Comparison of ENCODE assay signal across 22 cellular contexts in the genomic region with DNA sequence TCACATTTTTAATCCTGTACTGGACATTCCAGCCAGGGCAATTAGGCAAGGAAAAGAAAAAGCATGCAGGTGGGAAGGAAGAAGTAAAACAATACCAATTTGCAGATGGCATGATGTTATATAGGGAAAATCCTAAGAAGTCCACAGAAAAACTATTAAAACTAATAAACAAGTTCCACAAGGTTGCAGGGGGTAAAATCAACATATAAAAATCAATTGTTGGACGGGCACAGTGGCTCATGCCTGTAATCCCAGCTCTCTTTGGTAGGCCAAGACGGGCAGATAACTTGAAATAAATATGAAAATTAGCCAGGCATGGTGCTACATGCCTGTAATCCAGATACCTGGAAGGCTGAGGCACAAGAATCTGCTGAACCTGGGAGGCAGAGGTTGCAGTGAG. TPM values are rescaled to one million over a fixed set of nuclear protein-coding genes. Genes with fewer than 3 reads are reported as not detected.
DNase-seq lines count a peak whose midpoint lies in the region; ATAC-seq, FAIRE-seq and TF ChIP-seq lines count a peak whose summit lies in the region.
"Had no signal": no experiment of that assay in that cellular context is flagged by ENCODE, and none has a peak within 500 bp of the region (broad histone marks: within the 10 kb centered on the region; RNA-seq: fewer than 3 reads in every experiment).

No MANE protein-coding gene starts in this region.

- peaks cover 27% of the 10 kb centered on the region for H4K20me1 ChIP-seq in HepG2 (ENCODE audit: insufficient read depth, low read length)

- peaks cover 16% of the 10 kb centered on the region for H3K36me3 Mint-ChIP-seq in T-helper 17 cell (ENCODE audit: low read depth)

- peaks cover 18% of the 10 kb centered on the region for H3K79me2 ChIP-seq in HepG2 (ENCODE audit: insufficient read depth, low read length)

- no peak for ATAC-seq in T-helper 17 cell
- peak; percentile 4; the same call in 1 of the 3 replicates for ATAC-seq in HepG2
- no peak for ATAC-seq in HG02759 (IDR thresholded peaks at IDR 0.05; ENCODE audit: unreplicated experiment)
- ATAC-seq: A549; CD8-positive, alpha-beta T cell; GM12878 had no signal

- intact Hi-C loops in HepG2 (cut with micrococcal nuclease; ENCODE audit: unreplicated experiment) = no loop called here

- no peak for FAIRE-seq in HepG2 (lab: Jason Lieb, UNC)
- FAIRE-seq: A549, GM12878, GM19239, H1 had no signal

- H3K4me3 Mint-ChIP-seq in T-helper 17 cell = no peak overlapping the region
- H3K4me3 Mint-ChIP-seq: CD4-positive, CD25-positive, alpha-beta regulatory T cell; CD8-positive, alpha-beta T cell had no signal

- DNase-seq in T-helper 17 cell (no peak), HepG2 (ENCODE audit: low spot score) (no peak), NCI-H2081 treated with DMSO at 0.1 percent for 48 hours (lab: John Stamatoyannopoulos, UW) (no peak), G401 (ENCODE audit: low spot score) (no peak)
- DNase-seq: 8988T; ACHN; C1 segment of cervical spinal cord; Caco-2; CD4-positive, CD25-positive, alpha-beta regulatory T cell; CD8-positive, alpha-beta T cell; DMS153; DND-41; GDM1; GM23248; H7; HCEC 1CT had no signal

- H3K4me1 ChIP-seq in HepG2 (ENCODE audit: insufficient read depth, low read length) = peaks cover 23% of the 10 kb centered on the region
- H3K4me1 ChIP-seq: A549 had no signal

- H3K27me3 ChIP-seq in HepG2 (ENCODE audit: control insufficient read depth in 1 of 2, insufficient read depth in 2 of 2, low read length in 2 of 2) = no peaks in the 10 kb centered on the region

- peak overlapping the region; percentile 68 for H3K27ac Mint-ChIP-seq in T-helper 17 cell
- H3K27ac Mint-ChIP-seq: CD8-positive, alpha-beta T cell had no signal

- H2AFZ ChIP-seq in HepG2 (ENCODE audit: low read length) = no peak overlapping the region
- H2AFZ ChIP-seq: GM23248 had no signal

- TF ChIP-seq CTCF in 22Rv1 (IDR thresholded peaks at IDR 0.05) (no peak), HepG2 (CRISPR knock-in tag; IDR thresholded peaks at IDR 0.05) (no peak)

- no peak for TF ChIP-seq EP300 in HepG2 (IDR thresholded peaks at IDR 0.05; ENCODE audit: low read depth in 2 of 2, low read length in 2 of 2)
- TF ChIP-seq EP300 in HepG2 (CRISPR knock-in tag; IDR thresholded peaks at IDR 0.05; ENCODE audit: borderline replicate concordance) = no peak

- 98% methylated on average over 2 of the region's 2 CpGs for WGBS in HepG2 (ENCODE audit: low lambda C conversion rate)

- no peak for TF ChIP-seq POLR2A in HepG2 (IDR thresholded peaks at IDR 0.05; ENCODE audit: insufficient read depth in 1 of 2, low read depth in 2 of 2, low read length in 2 of 2)

- H3K4me1 Mint-ChIP-seq in T-helper 17 cell = peaks cover 13% of the 10 kb centered on the region

- H3K4me3 ChIP-seq in HepG2 (replicated peaks in 1 of 3; ENCODE audit: insufficient read depth in 1 of 3, low read depth in 2 of 3, low read length in 3 of 3) = no peak overlapping the region
- H3K4me3 ChIP-seq: A549, GM12878, GM23248 had no signal

- H3K27ac ChIP-seq in 22Rv1 (peak overlapping the region; percentile 32), HepG2 (ENCODE audit: extremely low read length, insufficient read depth, low read length) (no peak overlapping the region)
- H3K27ac ChIP-seq: A549, GM23248 had no signal

- no peaks in the 10 kb centered on the region for H3K27me3 Mint-ChIP-seq in T-helper 17 cell
- H3K27me3 Mint-ChIP-seq: CD4-positive, CD25-positive, alpha-beta regulatory T cell had no signal

- TF ChIP-seq RAD21 in HepG2 (CRISPR knock-in tag; IDR thresholded peaks at IDR 0.05) = no peak

- peaks cover 37 to 91% of the 10 kb centered on the region in 2 experiments for H3K36me3 ChIP-seq in HepG2 (replicated peaks in 1 of 2; ENCODE audit: control insufficient read depth in 1 of 2, insufficient read depth in 2 of 2, low read length in 2 of 2)

- no peaks in the 10 kb centered on the region for H3K9me3 ChIP-seq in T-helper 17 cell (ENCODE audit: control insufficient read depth, low read length, poor library complexity, severe bottlenecking)
- H3K9me3 ChIP-seq in HepG2 (ENCODE audit: low read length) = no peaks in the 10 kb centered on the region
- H3K9me3 ChIP-seq: A549, Caco-2 had no signal

- H3K4me2 ChIP-seq in HepG2 (ENCODE audit: low read depth, low read length) = no peak overlapping the region
- H3K4me2 ChIP-seq: A549 had no signal

- in situ Hi-C loops in HepG2 (cut with HindIII; ENCODE audit: extremely low pct_ligation_motif_present, low pct_unique_long_range_greater_than_20kb) = no loop called here
- in situ Hi-C loops in G401 (cut with HindIII; ENCODE audit: low sequenced_read_pairs) = no loop called here

- no TSS peak for BruUV-seq in HepG2 (replicated peaks; lab: Mats Ljungman, UMichigan)

- CTCF ChIA-PET in HepG2 (lab: Yijun Ruan, JAX; ENCODE audit: low intra/inter-chr PET ratio, low total read pairs) = no interaction called here

- POLR2A ChIA-PET in HepG2 (lab: Yijun Ruan, JAX) = interaction anchor here (1.1 to 1.2 kb wide), 2 partner anchors 32 to 54 kb away, joined by 3 read pairs; a partner anchor contains a TSS

- no peak overlapping the region for H3K9ac ChIP-seq in HepG2 (ENCODE audit: insufficient read depth, low read depth, low read length)
- H3K9ac ChIP-seq: GM23248 had no signal

TF ChIP-seq in HepG2, 621 proteins besides CTCF, POLR2A, EP300 and RAD21:
- TF ChIP-seq TOPORS (CRISPR knock-in tag; IDR thresholded peaks at IDR 0.05) (0 out of 2 replicates have a peak, but pooled peaks have one; percentile 24), RBFOX2 (IDR thresholded peaks at IDR 0.05; ENCODE audit: low read depth, low read length) (0 out of 2 replicates have a peak, but pooled peaks have one; percentile 25), ZNF225 (CRISPR knock-in tag; IDR thresholded peaks at IDR 0.05) (no peak), ZNF121 (CRISPR knock-in tag; IDR thresholded peaks at IDR 0.05) (0 out of 2 replicates have a peak, but pooled peaks have one; percentile 13)

RNA-seq across cellular contexts. Expression of a gene that starts 31.9 kb away (rescaled TPM):
- total RNA-seq in T-helper 17 cell (10 to 100 TPM; 59.8 to 66.5 TPM), HepG2 (2016; rRNA removed; fragmentation: Illumina TruSeq; extraction: Trizol) (887 and 1,365 TPM in 2 replicates)
- total RNA-seq in HepG2 (2016; cell fraction: cytosol; rRNA removed; fragmentation: Illumina TruSeq; extraction: Trizol; ENCODE audit: low read depth) = 59.6 and 60.8 TPM in 2 replicates
- total RNA-seq in HepG2 (2016; cell fraction: insoluble cytoplasmic fraction; rRNA removed; fragmentation: Illumina TruSeq; extraction: Trizol) = 902 and 1,277 TPM in 2 replicates
- total RNA-seq in HepG2 (2016; cell fraction: membrane; rRNA removed; fragmentation: Illumina TruSeq; extraction: Trizol) = 219 and 221 TPM in 2 replicates
- total RNA-seq in HepG2 (2016; cell fraction: nucleus; rRNA removed; fragmentation: Illumina TruSeq; extraction: Trizol) = 448 and 490 TPM in 2 replicates
- polyA plus RNA-seq in HepG2 (2011; rRNA removed) = 372 and 403 TPM in 2 replicates
- 263 and 365 TPM in 2 replicates for polyA plus RNA-seq in HepG2 (2011; cell fraction: cytosol; rRNA removed)
- polyA plus RNA-seq in HepG2 (2011; cell fraction: nucleus; rRNA removed) = 164 TPM in 2 replicates
- polyA plus RNA-seq in HepG2 (2012) = 336 and 361 TPM in 2 replicates
- polyA plus RNA-seq in HepG2 (2016; cell fraction: cytosol; fragmentation: Illumina TruSeq; extraction: Trizol; ENCODE audit: low read depth) = 11.9 and 12.8 TPM in 2 replicates
- 491 and 533 TPM in 2 replicates for polyA plus RNA-seq in HepG2 (2016; cell fraction: insoluble cytoplasmic fraction; fragmentation: Illumina TruSeq; extraction: Trizol; ENCODE audit: low read depth)
- polyA plus RNA-seq in HepG2 (2016; cell fraction: membrane; fragmentation: Illumina TruSeq; extraction: Trizol; ENCODE audit: low read depth) = 53.5 and 58.9 TPM in 2 replicates
- polyA plus RNA-seq in HepG2 (2016; cell fraction: nucleus; fragmentation: Illumina TruSeq; extraction: Trizol; ENCODE audit: insufficient read depth, low read depth) = 175 and 191 TPM in 2 replicates
- polyA minus RNA-seq in HepG2 (2011; rRNA and poly(A)+ RNA removed; ENCODE audit: low replicate concordance) = 120 and 863 TPM in 2 replicates
- polyA minus RNA-seq in HepG2 (2011; cell fraction: cytosol; rRNA and poly(A)+ RNA removed) = 860 and 1,029 TPM in 2 replicates
- 974 and 1,148 TPM in 2 replicates for polyA minus RNA-seq in HepG2 (2011; cell fraction: nucleus; rRNA and poly(A)+ RNA removed)
- total RNA-seq in G401 (2014; rRNA removed; shearing (Covaris generic)) = 243 and 278 TPM in 2 replicates

RNA-seq across cellular contexts. Expression of a gene that starts 43.0 kb away (rescaled TPM):
- total RNA-seq in T-helper 17 cell = 10 to 100 TPM; 12.6 to 14.7 TPM
- 110 and 160 TPM in 2 replicates for total RNA-seq in HepG2 (2016; rRNA removed; fragmentation: Illumina TruSeq; extraction: Trizol)
- 22.5 and 24.2 TPM in 2 replicates for total RNA-seq in HepG2 (2016; cell fraction: cytosol; rRNA removed; fragmentation: Illumina TruSeq; extraction: Trizol; ENCODE audit: low read depth)
- 118 and 174 TPM in 2 replicates for total RNA-seq in HepG2 (2016; cell fraction: insoluble cytoplasmic fraction; rRNA removed; fragmentation: Illumina TruSeq; extraction: Trizol)
- 29.0 and 39.1 TPM in 2 replicates for total RNA-seq in HepG2 (2016; cell fraction: membrane; rRNA removed; fragmentation: Illumina TruSeq; extraction: Trizol)
- 61.9 and 71.2 TPM in 2 replicates for total RNA-seq in HepG2 (2016; cell fraction: nucleus; rRNA removed; fragmentation: Illumina TruSeq; extraction: Trizol)
- polyA plus RNA-seq in HepG2 (2011; rRNA removed) = 33.8 and 54.8 TPM in 2 replicates
- polyA plus RNA-seq in HepG2 (2011; cell fraction: cytosol; rRNA removed) = 31.5 and 34.6 TPM in 2 replicates
- 39.5 and 46.0 TPM in 2 replicates for polyA plus RNA-seq in HepG2 (2011; cell fraction: nucleus; rRNA removed)
- 18.1 and 33.2 TPM in 2 replicates for polyA plus RNA-seq in HepG2 (2012)
- polyA plus RNA-seq in HepG2 (2016; cell fraction: cytosol; fragmentation: Illumina TruSeq; extraction: Trizol; ENCODE audit: low read depth) = 9.8 and 9.9 TPM in 2 replicates
- 134 and 143 TPM in 2 replicates for polyA plus RNA-seq in HepG2 (2016; cell fraction: insoluble cytoplasmic fraction; fragmentation: Illumina TruSeq; extraction: Trizol; ENCODE audit: low read depth)
- 15.6 and 17.8 TPM in 2 replicates for polyA plus RNA-seq in HepG2 (2016; cell fraction: membrane; fragmentation: Illumina TruSeq; extraction: Trizol; ENCODE audit: low read depth)
- 90.7 and 93.9 TPM in 2 replicates for polyA plus RNA-seq in HepG2 (2016; cell fraction: nucleus; fragmentation: Illumina TruSeq; extraction: Trizol; ENCODE audit: insufficient read depth, low read depth)
- polyA minus RNA-seq in HepG2 (2011; rRNA and poly(A)+ RNA removed; ENCODE audit: low replicate concordance) = 9.5 and 15.9 TPM in 2 replicates
- polyA minus RNA-seq in HepG2 (2011; cell fraction: cytosol; rRNA and poly(A)+ RNA removed) = 14.1 and 16.6 TPM in 2 replicates
- 42.9 and 52.1 TPM in 2 replicates for polyA minus RNA-seq in HepG2 (2011; cell fraction: nucleus; rRNA and poly(A)+ RNA removed)
- total RNA-seq in G401 (2014; rRNA removed; shearing (Covaris generic)) = 56.0 and 63.7 TPM in 2 replicates
